In the genomic region with DNA sequence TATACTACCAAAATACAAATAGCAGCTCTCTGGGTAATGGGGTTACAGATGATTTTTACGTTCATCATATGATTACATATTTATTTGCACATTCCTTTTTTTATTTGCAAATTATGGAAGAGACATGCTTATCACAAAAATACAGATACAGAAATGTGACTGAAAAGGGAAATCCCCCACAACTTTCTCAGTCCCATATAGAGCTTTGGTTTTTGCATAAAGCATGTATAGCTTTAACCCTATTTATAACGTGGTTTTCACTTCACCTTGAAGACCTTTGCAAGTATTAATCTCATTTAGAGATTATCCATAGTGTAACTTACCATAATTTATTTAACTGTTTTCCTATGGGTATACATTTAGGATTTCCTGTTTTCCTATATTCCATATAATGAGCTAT, we compare ENCODE assay signal across 25 cellular contexts.
"Had no signal": no experiment of that assay in that cellular context is flagged by ENCODE, and none has a peak within 500 bp of the region (broad histone marks: within the 10 kb centered on the region; RNA-seq: fewer than 3 reads in every experiment).

No MANE protein-coding gene starts in this region.

- H3K36me3 ChIP-seq: MG63, SJCRH30 had no signal

- H3K27me3 ChIP-seq: MG63, SJCRH30 had no signal

- DNase-seq: IMR-90, Karpas-422, KG1, MG63, NCI-H1092, NCI-H1105 treated with DMSO at 0.1 percent for 48 hours, NCI-H1417 treated with DMSO at 0.1 percent for 48 hours, NCI-H146, NCI-H1694 treated with DMSO at 0.1 percent for 48 hours, NCI-H1930, NCI-H2081, NCI-H2171, NCI-H226, NCI-H446, NCI-H510A, NCI-H524 treated with DMSO at 0.1 percent for 48 hours, NCI-H69, NCI-H774, PC-3, SHP77 treated with DMSO at 0.1 percent for 48 hours, SJCRH30 had no signal

- H3K9me3 ChIP-seq: MG63, SJCRH30 had no signal

- H3K4me3 ChIP-seq: MG63, SJCRH30 had no signal

- H3K27ac ChIP-seq: SJCRH30 had no signal

- ATAC-seq: HepG2, Panc1, PC-3, Right ventricle myocardium inferior, SK-N-SH treated with all-trans-retinoic acid at 6 μM for 48 hours had no signal

- H3K4me1 ChIP-seq: SJCRH30 had no signal
